Comparison of ENCODE assay signal across 9 cellular contexts in genomic region chr2:136238214-136238551, GRCh38.
DNase-seq lines count a peak whose midpoint lies in the region; ATAC-seq and TF ChIP-seq lines count a peak whose summit lies in the region.
"Had no signal": no experiment of that assay in that cellular context is flagged by ENCODE, and none has a peak within 500 bp of the region (broad histone marks: within the 10 kb centered on the region; RNA-seq: fewer than 3 reads in every experiment).

No MANE protein-coding gene starts in this region.

- H3K27me3 Mint-ChIP-seq in activated CD4-positive, alpha-beta T cell treated with anti-CD3 and anti-CD28 coated beads for 36 hours = no peaks in the 10 kb centered on the region
- no peaks in the 10 kb centered on the region for H3K27me3 Mint-ChIP-seq in mesothelial cell of epicardium (ENCODE audit: low read depth)

- H3K36me3 Mint-ChIP-seq in activated CD4-positive, alpha-beta T cell treated with anti-CD3 and anti-CD28 coated beads for 36 hours (ENCODE audit: low read depth) = peaks cover 2% of the 10 kb centered on the region
- H3K36me3 Mint-ChIP-seq in mesothelial cell of epicardium = no peaks in the 10 kb centered on the region

- no peaks in the 10 kb centered on the region for H3K9me2 ChIP-seq in SU-DHL-6 (replicated peaks; ENCODE audit: insufficient read depth, low read length)

- peaks cover 24 to 42% (median 35%) of the 10 kb centered on the region in 4 donors for H3K4me1 ChIP-seq in esophagus muscularis mucosa

- TF ChIP-seq EP300 in esophagus muscularis mucosa (IDR thresholded peaks at IDR 0.05) = no peak

- H3K9me3 ChIP-seq in SU-DHL-6 (ENCODE audit: insufficient read depth, low read length) (no peaks in the 10 kb centered on the region), esophagus muscularis mucosa (no peaks in the 10 kb centered on the region)

- TF ChIP-seq CTCF in SU-DHL-6 (IDR thresholded peaks at IDR 0.05; ENCODE audit: insufficient read depth, low read length, poor library complexity, severe bottlenecking) = no peak
- no peak for TF ChIP-seq CTCF in esophagus muscularis mucosa (IDR thresholded peaks at IDR 0.05)
- no peak for TF ChIP-seq CTCF in mesothelial cell of epicardium (IDR thresholded peaks at IDR 0.05; ENCODE audit: unreplicated experiment)

- H3K27me3 ChIP-seq in SU-DHL-6 (ENCODE audit: low read length) (no peaks in the 10 kb centered on the region), esophagus muscularis mucosa (no peaks in the 10 kb centered on the region)

- H3K4me3 ChIP-seq in SU-DHL-6 (ENCODE audit: insufficient read depth, low read length, poor library complexity, severe bottlenecking) = peak overlapping the region; percentile 21
- no peak overlapping the region for H3K4me3 ChIP-seq in esophagus muscularis mucosa

- H3K9ac ChIP-seq in SU-DHL-6 (ENCODE audit: low read length) = peak overlapping the region; percentile 60

- POLR2A ChIA-PET in activated CD4-positive, alpha-beta T cell treated with anti-CD3 and anti-CD28 coated beads for 36 hours (lab: Charles Lee) = interaction anchor here (0.7 to 2.0 kb wide), 5 partner anchors 9 to 138 kb away, joined by 3 to 8 read pairs (median 4); no protein-coding TSS in a partner anchor

- H3K79me2 ChIP-seq in SU-DHL-6 (ENCODE audit: insufficient read depth, low read length) = no peaks in the 10 kb centered on the region

- intact Hi-C loops in activated CD4-positive, alpha-beta T cell treated with anti-CD3 and anti-CD28 coated beads for 36 hours (cut with DNase I, micrococcal nuclease) = loop anchor here (2.0 to 10.0 kb wide), 9 partner anchors 25 to 323 kb away; partner anchors contain the start of gene CXCR4 (in 1 of the 2)
- intact Hi-C loops in esophagus muscularis mucosa (cut with DNase I) = no loop called here

- H3K4me1 Mint-ChIP-seq in activated CD4-positive, alpha-beta T cell treated with anti-CD3 and anti-CD28 coated beads for 36 hours = peaks cover 43% of the 10 kb centered on the region
- H3K4me1 Mint-ChIP-seq in mesothelial cell of epicardium = peaks cover 2% of the 10 kb centered on the region

- CTCF ChIA-PET in activated CD4-positive, alpha-beta T cell treated with anti-CD3 and anti-CD28 coated beads for 36 hours (lab: Charles Lee) = interaction anchor here (0.7 to 1.8 kb wide), 10 partner anchors 18 to 324 kb away, joined by 3 to 10 read pairs (median 4); no protein-coding TSS in a partner anchor

- H3K27ac Mint-ChIP-seq in activated CD4-positive, alpha-beta T cell treated with anti-CD3 and anti-CD28 coated beads for 36 hours = peak overlapping the region; percentile 93
- no peak overlapping the region for H3K27ac Mint-ChIP-seq in mesothelial cell of epicardium

- peak; percentile 7 for ATAC-seq in activated CD4-positive, alpha-beta T cell treated with anti-CD3 and anti-CD28 coated beads for 36 hours

- H3K36me3 ChIP-seq in SU-DHL-6 (ENCODE audit: low read length) = no peaks in the 10 kb centered on the region
- no peaks in the 10 kb centered on the region for H3K36me3 ChIP-seq in esophagus muscularis mucosa

- no peak for TF ChIP-seq POLR2A in esophagus muscularis mucosa (IDR thresholded peaks at IDR 0.05; ENCODE audit: low read depth)

- H4K20me1 ChIP-seq in SU-DHL-6 (ENCODE audit: low read depth, low read length) = no peaks in the 10 kb centered on the region

- peak; percentile 31 for DNase-seq in activated CD4-positive, alpha-beta T cell treated with anti-CD3 and anti-CD28 coated beads for 36 hours
- no peak for DNase-seq in activated CD4-positive, alpha-beta T cell treated with anti-CD3 and anti-CD28 coated beads, Interleukin-2, amount 50 U/mL, for 4 hours
- DNase-seq in esophagus muscularis mucosa (ENCODE audit: extremely low spot score) = no peak
- peak; percentile 21 for DNase-seq in stromal cell of bone marrow (ENCODE audit: low read depth)
- DNase-seq in nucleus accumbens (lab: John Stamatoyannopoulos, UW) = no peak
- no peak for DNase-seq in NCI-H526 treated with DMSO at 0.1 percent for 48 hours (lab: John Stamatoyannopoulos, UW)
- no peak for DNase-seq in mesothelial cell of epicardium (ENCODE audit: low spot score in 2 of 2, unreplicated experiment in 2 of 2)
- DNase-seq: NCI-H2081 treated with DMSO at 0.1 percent for 48 hours had no signal

- peak overlapping the region; percentile 4 for H2AFZ ChIP-seq in SU-DHL-6 (ENCODE audit: low read depth, low read length, severe bottlenecking)

- H3F3A ChIP-seq in SU-DHL-6 (ENCODE audit: insufficient read depth) = peaks cover 21% of the 10 kb centered on the region

- H3K4me3 Mint-ChIP-seq in activated CD4-positive, alpha-beta T cell treated with anti-CD3 and anti-CD28 coated beads for 36 hours = no peak overlapping the region
- no peak overlapping the region for H3K4me3 Mint-ChIP-seq in mesothelial cell of epicardium

- H3K9me3 Mint-ChIP-seq in activated CD4-positive, alpha-beta T cell treated with anti-CD3 and anti-CD28 coated beads for 36 hours (ENCODE audit: low read depth) = no peaks in the 10 kb centered on the region
- H3K9me3 Mint-ChIP-seq in mesothelial cell of epicardium = no peaks in the 10 kb centered on the region

- H3K4me2 ChIP-seq in SU-DHL-6 (ENCODE audit: low read depth, low read length, poor library complexity, severe bottlenecking) = peak overlapping the region; percentile 98

- H3K27ac ChIP-seq in SU-DHL-6 (ENCODE audit: low read depth, low read length) (peak overlapping the region; percentile 100), esophagus muscularis mucosa (replicated peaks in 1 of 4) (peak overlapping the region; percentile 28 to 65 (median 34))

Comparison
In these comparisons a context has a peak if more than half of its experiments do, and no peak if none do; other contexts are left out.
1. DNase-seq: peak in activated CD4-positive, alpha-beta T cell treated with anti-CD3 and anti-CD28 coated beads for 36 hours (single experiment) and stromal cell of bone marrow (single experiment); none in activated CD4-positive, alpha-beta T cell treated with anti-CD3 and anti-CD28 coated beads, Interleukin-2, amount 50 U/mL, for 4 hours (0 of 2), esophagus muscularis mucosa (single experiment), nucleus accumbens (0 of 56), NCI-H526 treated with DMSO at 0.1 percent for 48 hours (single experiment) and mesothelial cell of epicardium (0 of 2).